ENCODE assay signal across 8 cellular contexts in the genomic region with DNA sequence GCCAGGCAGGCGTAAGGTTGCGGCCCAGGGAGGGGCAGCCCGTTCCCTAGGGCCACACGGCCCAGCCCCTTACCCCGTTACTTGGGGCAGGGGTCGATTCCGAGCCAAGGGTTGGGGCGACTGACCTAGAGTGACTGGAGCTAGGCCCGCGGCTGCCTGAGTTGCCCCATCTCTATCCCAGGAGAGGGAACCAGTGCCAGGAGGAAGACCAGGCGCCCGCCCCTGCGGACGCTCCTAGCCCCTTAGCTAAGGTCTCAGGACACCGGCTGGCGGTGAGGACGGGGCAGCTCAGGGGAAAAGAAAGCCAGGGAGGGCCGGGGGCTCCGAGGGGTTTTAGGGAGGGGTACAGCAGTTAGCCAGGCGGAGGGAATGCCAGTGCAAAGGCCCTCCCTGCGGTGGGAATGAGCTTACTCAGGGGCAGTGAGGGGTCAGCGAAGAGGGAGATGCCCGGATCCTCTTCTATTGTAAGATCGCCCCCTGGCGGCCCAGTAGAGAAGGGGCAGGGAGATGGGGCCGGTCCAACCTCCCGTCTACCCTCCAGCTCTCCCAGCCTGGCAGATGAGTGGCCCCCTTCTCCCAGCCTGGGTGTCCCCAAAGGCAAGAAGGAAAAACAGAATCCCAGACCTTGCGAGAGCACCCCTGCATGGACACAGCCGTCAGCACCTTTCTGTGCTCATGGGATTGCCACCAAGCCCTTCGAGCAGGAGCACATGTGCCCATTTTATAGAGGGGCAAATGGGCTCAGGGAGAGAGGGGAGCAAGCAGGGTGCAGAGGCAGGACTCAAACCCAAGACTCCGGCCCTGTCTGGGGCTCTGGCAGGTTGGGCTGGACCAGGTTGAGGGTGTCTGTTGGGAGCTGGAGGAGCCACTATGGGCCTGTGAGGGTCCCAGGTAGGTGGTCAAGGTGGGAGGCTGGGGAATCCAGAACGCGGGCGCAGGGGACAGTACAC. TPM values are rescaled to one million over a fixed set of nuclear protein-coding genes. Genes with fewer than 3 reads are reported as not detected.
DNase-seq lines count a peak whose midpoint lies in the region; ATAC-seq and TF ChIP-seq lines count a peak whose summit lies in the region.

No MANE protein-coding gene starts in this region.

- H3K4me3 Mint-ChIP-seq in CD4-positive, alpha-beta T cell, result no peak overlapping the region
- no peak overlapping the region for H3K4me3 Mint-ChIP-seq in mesothelial cell of epicardium

- H3K4me2 ChIP-seq in Karpas-422 (ENCODE audit: low read depth, low read length, poor library complexity, severe bottlenecking), result no peak overlapping the region

- intact Hi-C loops in CD4-positive, alpha-beta T cell (cut with DNase I, micrococcal nuclease), result no loop called here
- intact Hi-C loops in colonic mucosa (cut with DNase I), result no loop called here

- peak; percentile 42 for ATAC-seq in CD4-positive, alpha-beta T cell (ENCODE audit: poor library complexity)
- ATAC-seq in stimulated activated naive CD8-positive, alpha-beta T cell treated with anti-CD3 and anti-CD28 coated beads, Interleukin-15, Interleukin-2, amounts not matched to agents 100 U/mL and 50 U/mL, for 24 hours, result peak; percentile 40

- CTCF ChIA-PET in CD4-positive, alpha-beta T cell (lab: Charles Lee), result interaction anchor here (0.5 to 2.4 kb wide), 17 partner anchors 8 to 484 kb away, joined by 3 to 15 read pairs (median 4); a partner anchor contains a TSS

- H3K36me3 ChIP-seq in Karpas-422 (ENCODE audit: insufficient read depth, low read length) (no peaks in the 10 kb centered on the region), colonic mucosa (no peaks in the 10 kb centered on the region)

- H3K4me1 ChIP-seq in Karpas-422 (ENCODE audit: low read length) (no peaks in the 10 kb centered on the region), colonic mucosa (no peaks in the 10 kb centered on the region)

- H3K9me3 Mint-ChIP-seq in CD4-positive, alpha-beta T cell, result no peaks in the 10 kb centered on the region
- no peaks in the 10 kb centered on the region for H3K9me3 Mint-ChIP-seq in mesothelial cell of epicardium

- H3K36me3 Mint-ChIP-seq in CD4-positive, alpha-beta T cell (ENCODE audit: low read depth), result peaks cover 5% of the 10 kb centered on the region
- H3K36me3 Mint-ChIP-seq in mesothelial cell of epicardium, result no peaks in the 10 kb centered on the region

- DNase-seq in CD4-positive, alpha-beta T cell, result peak in 9 of 10 experiments; percentile 38 to 69 (median 45)
- peak; percentile 86 for DNase-seq in Karpas-422
- peak; percentile 39 for DNase-seq in activated CD4-positive, alpha-beta T cell treated with anti-CD3 and anti-CD28 coated beads for 1 hour
- DNase-seq in colonic mucosa, result peak; percentile 57
- DNase-seq in mesothelial cell of epicardium (ENCODE audit: low spot score in 2 of 2, unreplicated experiment in 2 of 2), result no peak
- DNase-seq in stimulated activated naive CD8-positive, alpha-beta T cell treated with anti-CD3 and anti-CD28 coated beads, Interleukin-15, Interleukin-2, amounts not matched to agents 100 U/mL and 50 U/mL, for 24 hours, result peak; percentile 79
- DNase-seq in cerebellar nuclear complex (lab: John Stamatoyannopoulos, UW), result no peak
- no peak for DNase-seq in putamen (ENCODE audit: low spot score)

- TF ChIP-seq CTCF in CD4-positive, alpha-beta T cell (IDR thresholded peaks at IDR 0.05), result peak; percentile 81
- TF ChIP-seq CTCF in colonic mucosa (IDR thresholded peaks at IDR 0.05) (peak; percentile 78), mesothelial cell of epicardium (IDR thresholded peaks at IDR 0.05; ENCODE audit: unreplicated experiment) (peak; percentile 72)

- H2AFZ ChIP-seq in Karpas-422 (ENCODE audit: low read length), result no peak overlapping the region

- 0 out of 2 replicates have a peak, but pooled peaks cover 6% of the 10 kb centered on the region for H4K20me1 ChIP-seq in Karpas-422 (ENCODE audit: insufficient read depth, low read depth, low read length)

- no peaks in the 10 kb centered on the region for H3K9me3 ChIP-seq in CD4-positive, alpha-beta T cell (ENCODE audit: control insufficient read depth, low read length)
- H3K9me3 ChIP-seq in Karpas-422 (ENCODE audit: low read length) (no peaks in the 10 kb centered on the region), colonic mucosa (no peaks in the 10 kb centered on the region)

- H3K27me3 ChIP-seq in CD4-positive, alpha-beta T cell (ENCODE audit: control insufficient read depth, insufficient read depth, low read length), result no peaks in the 10 kb centered on the region
- H3K27me3 ChIP-seq in Karpas-422 (ENCODE audit: low read length), result no peaks in the 10 kb centered on the region
- H3K27me3 ChIP-seq in colonic mucosa, result no peaks in the 10 kb centered on the region

- H3K27ac ChIP-seq in CD4-positive, alpha-beta T cell (ENCODE audit: low read depth, low read length), result no peak overlapping the region
- no peak overlapping the region for H3K27ac ChIP-seq in Karpas-422 (ENCODE audit: low read length)
- H3K27ac ChIP-seq in colonic mucosa, result no peak overlapping the region

- H3K79me2 ChIP-seq in Karpas-422 (ENCODE audit: low read length), result no peaks in the 10 kb centered on the region

- POLR2A ChIA-PET in CD4-positive, alpha-beta T cell (lab: Charles Lee), result interaction anchor here (0.8 to 1.1 kb wide), 4 partner anchors 13 to 89 kb away, joined by 3 to 4 read pairs (median 3); a partner anchor contains a TSS

- H3K27ac Mint-ChIP-seq in CD4-positive, alpha-beta T cell, result no peak overlapping the region
- no peak overlapping the region for H3K27ac Mint-ChIP-seq in mesothelial cell of epicardium

- H3K4me1 Mint-ChIP-seq in CD4-positive, alpha-beta T cell (ENCODE audit: low read depth), result peaks cover 13% of the 10 kb centered on the region
- H3K4me1 Mint-ChIP-seq in mesothelial cell of epicardium, result peaks cover 15% of the 10 kb centered on the region

- H3K27me3 Mint-ChIP-seq in CD4-positive, alpha-beta T cell, result no peaks in the 10 kb centered on the region
- no peaks in the 10 kb centered on the region for H3K27me3 Mint-ChIP-seq in mesothelial cell of epicardium (ENCODE audit: low read depth)

- H3K9ac ChIP-seq in Karpas-422 (ENCODE audit: low read length) (no peak overlapping the region), colonic mucosa (ENCODE audit: low read depth in 2 of 2, low read length in 2 of 2) (no peak overlapping the region)

- H3K9me2 ChIP-seq in Karpas-422 (replicated peaks; ENCODE audit: insufficient read depth, low read length), result no peaks in the 10 kb centered on the region

- no peak overlapping the region for H3K4me3 ChIP-seq in Karpas-422 (ENCODE audit: low read length)
- H3K4me3 ChIP-seq in colonic mucosa, result no peak overlapping the region

RNA-seq across cellular contexts. Expression of a gene that starts 16.3 kb away (rescaled TPM):
- total RNA-seq in CD4-positive, alpha-beta T cell, result 1 to 10 TPM; 1.1 to 1.7 TPM
- total RNA-seq in Karpas-422 (2014; rRNA removed; shearing (Covaris generic); ENCODE audit: low replicate concordance), result 0.15 and 0.87 TPM in 2 replicates
- under 1 TPM; 0.05 to 0.35 TPM for total RNA-seq in colonic mucosa
- total RNA-seq in mesothelial cell of epicardium, result 22.7 to 23.2 TPM (median 23.2 TPM) in 3 replicates

RNA-seq across cellular contexts. Expression of a gene that starts 25.6 kb away (rescaled TPM):
- total RNA-seq in CD4-positive, alpha-beta T cell, result 1 to 10 TPM; 3.7 to 4.4 TPM
- total RNA-seq in Karpas-422 (2014; rRNA removed; shearing (Covaris generic); ENCODE audit: low replicate concordance), result 7.9 and 11.4 TPM in 2 replicates
- 10 to 100 TPM in 1 of 2 donors, 1 to 10 TPM in 1; 1.9 to 17.3 TPM for total RNA-seq in colonic mucosa
- total RNA-seq in mesothelial cell of epicardium, result 19.0 to 22.6 TPM (median 20.7 TPM) in 3 replicates

RNA-seq across cellular contexts. Expression of a gene that starts 38.3 kb away (rescaled TPM):
- 100 to 1,000 TPM; 145 to 156 TPM for total RNA-seq in CD4-positive, alpha-beta T cell
- 255 and 557 TPM in 2 replicates for total RNA-seq in Karpas-422 (2014; rRNA removed; shearing (Covaris generic); ENCODE audit: low replicate concordance)
- 100 to 1,000 TPM; 399 to 494 TPM for total RNA-seq in colonic mucosa
- 338 to 343 TPM (median 342 TPM) in 3 replicates for total RNA-seq in mesothelial cell of epicardium

RNA-seq across cellular contexts. Expression of a gene that starts 39.0 kb away (rescaled TPM):
- 1 to 10 TPM; 3.4 to 5.5 TPM for total RNA-seq in CD4-positive, alpha-beta T cell
- total RNA-seq in Karpas-422 (2014; rRNA removed; shearing (Covaris generic); ENCODE audit: low replicate concordance), result 5.0 and 10.8 TPM in 2 replicates
- total RNA-seq in colonic mucosa (1 to 10 TPM; 2.2 to 3.6 TPM), mesothelial cell of epicardium (1.9 to 2.3 TPM (median 2.1 TPM) in 3 replicates)

Comparison
In these comparisons a context has a peak if more than half of its experiments do, and no peak if none do; other contexts are left out.
1. DNase-seq: peak in CD4-positive, alpha-beta T cell (9 of 10), Karpas-422 (single experiment), activated CD4-positive, alpha-beta T cell treated with anti-CD3 and anti-CD28 coated beads for 1 hour (single experiment), colonic mucosa (single experiment) and stimulated activated naive CD8-positive, alpha-beta T cell treated with anti-CD3 and anti-CD28 coated beads, Interleukin-15, Interleukin-2, amounts not matched to agents 100 U/mL and 50 U/mL, for 24 hours (single experiment); none in mesothelial cell of epicardium (0 of 2), cerebellar nuclear complex (0 of 2) and putamen (single experiment).
2. Peak in every context shown above with its lines, with median percentiles within 50 percentile points of each other: CTCF ChIP-seq.